Comparison of ENCODE assay signal across 16 cellular contexts in the genomic region with DNA sequence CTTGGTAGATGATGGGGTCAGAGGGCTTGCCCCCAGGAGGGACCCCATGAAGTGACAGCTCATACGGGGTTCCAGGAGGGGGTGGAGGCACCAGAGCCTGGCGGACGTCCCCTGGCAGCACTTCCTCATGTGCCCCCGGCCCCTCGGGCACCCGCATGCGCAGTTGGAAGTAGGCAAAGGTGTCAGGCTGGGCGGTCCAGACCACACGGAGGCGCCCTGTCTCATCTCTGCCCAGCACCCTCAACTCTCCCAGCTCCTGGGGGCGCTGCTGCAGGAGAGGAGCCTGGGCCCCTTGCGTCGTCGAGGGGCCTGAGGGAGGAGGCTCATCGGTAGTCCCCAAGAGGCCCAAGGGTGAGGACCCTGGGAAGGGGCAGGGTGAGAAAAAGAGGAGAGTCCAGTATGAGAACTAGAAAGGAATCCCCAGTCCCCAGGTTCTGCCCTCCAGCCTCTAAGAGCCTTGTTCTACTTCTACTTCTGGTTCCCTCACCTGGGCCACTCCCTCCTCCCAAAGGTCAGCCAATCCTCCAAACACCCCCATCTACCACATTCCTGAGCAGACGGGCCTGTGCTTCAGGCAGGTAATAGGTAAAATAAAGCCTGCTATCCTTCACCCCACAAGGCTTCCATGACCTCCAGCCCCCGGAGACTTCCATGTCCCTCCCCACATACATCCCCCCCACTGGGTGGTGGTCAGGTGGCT. TPM values are rescaled to one million over a fixed set of nuclear protein-coding genes. Genes with fewer than 3 reads are reported as not detected.
DNase-seq lines count a peak whose midpoint lies in the region; ATAC-seq and TF ChIP-seq lines count a peak whose summit lies in the region.
"Had no signal": no experiment of that assay in that cellular context is flagged by ENCODE, and none has a peak within 500 bp of the region (broad histone marks: within the 10 kb centered on the region; RNA-seq: fewer than 3 reads in every experiment).

No MANE protein-coding gene starts in this region.

- H3K36me3 Mint-ChIP-seq in Caco-2 (ENCODE audit: insufficient read depth, unreplicated experiment) (no peaks in the 10 kb centered on the region), progenitor cell of endocrine pancreas (ENCODE audit: insufficient read depth) (no peaks in the 10 kb centered on the region)

- H3K4ac ChIP-seq in IMR-90 (ENCODE audit: low read depth, low read length): no peak overlapping the region

- dilution Hi-C loops in IMR-90 (cut with HindIII; ENCODE audit: low sequenced_read_pairs, unreplicated experiment): no loop called here

- no peaks in the 10 kb centered on the region for H3K79me1 ChIP-seq in IMR-90 (ENCODE audit: low read depth in 1 of 2, low read length in 2 of 2)

- H3K56ac ChIP-seq in IMR-90 (ENCODE audit: extremely low read depth, insufficient read depth, low read length): no peak overlapping the region

- H2AK9ac ChIP-seq in IMR-90 (replicated peaks; ENCODE audit: low read depth, low read length, poor library complexity): no peak overlapping the region

- TF ChIP-seq CTCF in Caco-2 (IDR thresholded peaks at IDR 0.05; ENCODE audit: insufficient read depth in 1 of 2, low read depth in 1 of 2, low read length in 1 of 2, severe bottlenecking in 1 of 2, unreplicated experiment in 1 of 2): no peak
- TF ChIP-seq CTCF in IMR-90 (conservative IDR thresholded peaks at IDR 0.05; ENCODE audit: low read depth, low read length): no peak
- TF ChIP-seq CTCF in breast epithelium (IDR thresholded peaks at IDR 0.05): no peak
- TF ChIP-seq CTCF in progenitor cell of endocrine pancreas (IDR thresholded peaks at IDR 0.05; ENCODE audit: unreplicated experiment): no peak

- H4K8ac ChIP-seq in IMR-90 (ENCODE audit: low read depth in 2 of 2, low read length in 2 of 2): no peak overlapping the region

- POLR2A ChIA-PET in Caco-2 (lab: Charles Lee) (no interaction called here), IMR-90 (lab: Charles Lee; ENCODE audit: unreplicated experiment) (no interaction called here)

- H3K4me1 ChIP-seq in Caco-2: peaks cover 24% of the 10 kb centered on the region
- H3K4me1 ChIP-seq in IMR-90 (ENCODE audit: control insufficient read depth, insufficient read depth, low read length): peaks cover 22% of the 10 kb centered on the region
- H3K4me1 ChIP-seq in breast epithelium: no peaks in the 10 kb centered on the region

- H3K4me3 Mint-ChIP-seq in Caco-2 (ENCODE audit: unreplicated experiment) (no peak overlapping the region), progenitor cell of endocrine pancreas (ENCODE audit: low read depth) (peak overlapping the region; percentile 21)
- H3K4me3 Mint-ChIP-seq: T-helper 1 cell treated with Interleukin-12 subunit alpha and Interleukin-12 subunit beta and Interleukin-4 antibody, amounts not matched to agents 30 μg/mL and 1 μg/mL, for 36 hours had no signal

- H3K18ac ChIP-seq in IMR-90 (ENCODE audit: low read depth, low read length): no peak overlapping the region; the same call in 1 of the 2 replicates

- CTCF ChIA-PET in Caco-2 (lab: Charles Lee): no interaction called here
- CTCF ChIA-PET in IMR-90 (lab: Yijun Ruan, JAX): no interaction called here

- ATAC-seq in IMR-90 (ENCODE audit: low read depth): no peak
- no peak for ATAC-seq in GM18520 (IDR thresholded peaks at IDR 0.05; ENCODE audit: unreplicated experiment)

- H3K9me3 Mint-ChIP-seq in Caco-2 (ENCODE audit: unreplicated experiment) (no peaks in the 10 kb centered on the region), progenitor cell of endocrine pancreas (ENCODE audit: low read depth) (no peaks in the 10 kb centered on the region)
- H3K9me3 Mint-ChIP-seq: HFFc6; T-helper 1 cell treated with Interleukin-12 subunit alpha and Interleukin-12 subunit beta and Interleukin-4 antibody, amounts not matched to agents 30 μg/mL and 1 μg/mL, for 36 hours had no signal

- no peak overlapping the region for H2BK20ac ChIP-seq in IMR-90 (ENCODE audit: low read depth, low read length)

- H2BK5ac ChIP-seq in IMR-90 (ENCODE audit: low read depth, low read length, poor library complexity, severe bottlenecking): no peak overlapping the region

- BruUV-seq in Caco-2 (replicated peaks; lab: Mats Ljungman, UMichigan) (no TSS peak), IMR-90 (replicated peaks; lab: Mats Ljungman, UMichigan) (no TSS peak)

- H3K36me3 ChIP-seq in Caco-2 (ENCODE audit: control insufficient read depth, insufficient read depth, low read length) (no peaks in the 10 kb centered on the region), IMR-90 (ENCODE audit: control insufficient read depth, insufficient read depth, low read length) (no peaks in the 10 kb centered on the region), breast epithelium (no peaks in the 10 kb centered on the region)
- H3K36me3 ChIP-seq: adrenal gland, colonic mucosa had no signal

- peaks cover 33% of the 10 kb centered on the region for H3K4me1 Mint-ChIP-seq in Caco-2 (ENCODE audit: low read depth, unreplicated experiment)
- peaks cover 10% of the 10 kb centered on the region for H3K4me1 Mint-ChIP-seq in progenitor cell of endocrine pancreas (ENCODE audit: low read depth)

- H2AFZ ChIP-seq in IMR-90 (replicated peaks; ENCODE audit: low read length, poor library complexity): no peak overlapping the region

- no peak overlapping the region for H3K14ac ChIP-seq in IMR-90 (replicated peaks; ENCODE audit: low read depth, low read length)

- intact Hi-C loops in Caco-2 (cut with micrococcal nuclease; ENCODE audit: unreplicated experiment): no loop called here
- intact Hi-C loops in IMR-90 (cut with micrococcal nuclease): no loop called here
- intact Hi-C loops in breast epithelium (cut with DNase I; ENCODE audit: low total_unique reads): no loop called here

- H3K9ac ChIP-seq in IMR-90 (ENCODE audit: low read depth, low read length): no peak overlapping the region

- H4K20me1 ChIP-seq in IMR-90 (ENCODE audit: insufficient read depth, low read length): peaks cover 7% of the 10 kb centered on the region

- H3K27ac Mint-ChIP-seq in Caco-2 (ENCODE audit: unreplicated experiment): peak overlapping the region; percentile 85
- H3K27ac Mint-ChIP-seq in progenitor cell of endocrine pancreas: no peak overlapping the region
- H3K27ac Mint-ChIP-seq: HFFc6; T-helper 1 cell treated with Interleukin-12 subunit alpha and Interleukin-12 subunit beta and Interleukin-4 antibody, amounts not matched to agents 30 μg/mL and 1 μg/mL, for 36 hours had no signal

- H3K27ac ChIP-seq in IMR-90 (ENCODE audit: insufficient read depth, low read length) (no peak overlapping the region), breast epithelium (peak overlapping the region; percentile 67 to 94)
- H3K27ac ChIP-seq: colonic mucosa had no signal

- H3K9me3 ChIP-seq in Caco-2: no peaks in the 10 kb centered on the region
- no peaks in the 10 kb centered on the region for H3K9me3 ChIP-seq in IMR-90 (ENCODE audit: control insufficient read depth, insufficient read depth, low read length)
- H3K9me3 ChIP-seq in breast epithelium: no peaks in the 10 kb centered on the region
- H3K9me3 ChIP-seq: adrenal gland, colonic mucosa had no signal

- H3K27me3 Mint-ChIP-seq in Caco-2 (ENCODE audit: insufficient read depth, unreplicated experiment) (no peaks in the 10 kb centered on the region), progenitor cell of endocrine pancreas (peaks cover 35% of the 10 kb centered on the region)

- no peak overlapping the region for H4K5ac ChIP-seq in IMR-90 (ENCODE audit: low read depth, low read length)

- 100% methylated on average over 1 of the region's 17 CpGs; no CpG with 5 or more reads in 1 of the 2 experiments for WGBS in IMR-90 (ENCODE audit: extremely low coverage in 2 of 2, insufficient read length in 1 of 2), 2 experiments

- H2BK120ac ChIP-seq in IMR-90 (ENCODE audit: low read depth, low read length): no peak overlapping the region

- no peaks in the 10 kb centered on the region; the same call in 1 of the 2 replicates for H3K27me3 ChIP-seq in Caco-2 (replicated peaks; ENCODE audit: control insufficient read depth, insufficient read depth, low read length)
- peaks cover 56% of the 10 kb centered on the region for H3K27me3 ChIP-seq in IMR-90 (ENCODE audit: control insufficient read depth, insufficient read depth, low read length)
- no peaks in the 10 kb centered on the region for H3K27me3 ChIP-seq in breast epithelium
- H3K27me3 ChIP-seq: adrenal gland, colonic mucosa had no signal

- H3K4me3 ChIP-seq in Caco-2 (ENCODE audit: low read depth, low read length) (no peak overlapping the region), IMR-90 (ENCODE audit: insufficient read depth, low read depth, low read length) (no peak overlapping the region), breast epithelium (no peak overlapping the region)
- H3K4me3 ChIP-seq: adrenal gland, colonic mucosa, skin epidermis had no signal

- TF ChIP-seq RAD21 in IMR-90 (IDR thresholded peaks at IDR 0.05; ENCODE audit: low read length): no peak

- peak; percentile 64 to 70 for DNase-seq in Caco-2
- no peak for DNase-seq in IMR-90
- no peak for DNase-seq in breast epithelium (ENCODE audit: low spot score in 2 of 2)
- DNase-seq in progenitor cell of endocrine pancreas (ENCODE audit: low spot score, unreplicated experiment): no peak
- no peak for DNase-seq in NCI-H1436 treated with DMSO at 0.1 percent for 48 hours (lab: John Stamatoyannopoulos, UW)
- DNase-seq in HT-29 (ENCODE audit: low spot score): no peak
- DNase-seq in NCI-H2227 treated with DMSO at 0.1 percent for 48 hours (lab: John Stamatoyannopoulos, UW): no peak
- DNase-seq: activated CD4-positive, alpha-beta T cell treated with anti-CD3 and anti-CD28 coated beads for 4 hours; colonic mucosa; DMS 273 treated with DMSO at 0.1 percent for 48 hours had no signal

- no peak overlapping the region for H3K23ac ChIP-seq in IMR-90 (ENCODE audit: low read depth, low read length)

- in situ Hi-C loops in IMR-90 (cut with MboI; ENCODE audit: low sequenced_read_pairs): no loop called here

- H3K9me1 ChIP-seq in IMR-90 (ENCODE audit: insufficient read depth, low read length): peaks cover 14% of the 10 kb centered on the region

- no peak for TF ChIP-seq POLR2A in IMR-90 (IDR thresholded peaks at IDR 0.05; ENCODE audit: low read depth, low read length)
- TF ChIP-seq POLR2A in breast epithelium (IDR thresholded peaks at IDR 0.05): no peak

- no peak overlapping the region; the same call in 1 of the 2 replicates for H4K91ac ChIP-seq in IMR-90 (ENCODE audit: insufficient read depth, low read depth, low read length)

- H2BK15ac ChIP-seq in IMR-90 (ENCODE audit: low read depth, low read length): no peak overlapping the region

- no peak overlapping the region for H3K4me2 ChIP-seq in IMR-90 (ENCODE audit: low read depth, low read length)

- H2AK5ac ChIP-seq in IMR-90 (ENCODE audit: low read depth, low read length): peak overlapping the region; percentile 65

RNA-seq across cellular contexts. Expression of gene TNXB, which starts 23.2 kb away (rescaled TPM):
- 2.7 and 3.9 TPM in 2 replicates for total RNA-seq in Caco-2 (2022)
- under 0.01 TPM in 1 of 2 replicates, not detected in the other for total RNA-seq in IMR-90 (2012; rRNA removed)
- polyA plus RNA-seq in IMR-90 (2012; rRNA removed): 0.05 and 0.42 TPM in 2 replicates
- polyA plus RNA-seq in IMR-90 (2012; cell fraction: cytosol; rRNA removed): 0.05 and 0.15 TPM in 2 replicates
- polyA plus RNA-seq in IMR-90 (2012; cell fraction: nucleus; rRNA removed; ENCODE audit: low replicate concordance): 1.1 and 1.4 TPM in 2 replicates
- total RNA-seq in breast epithelium: 100 to 1,000 TPM in 1 of 3 donors, 10 to 100 TPM in 2; 32.9 to 109 (median 89.8) TPM
- 10.3 and 14.6 TPM in 2 replicates for total RNA-seq in progenitor cell of endocrine pancreas
- 0.03 TPM in 1 of 2 replicates, not detected in the other for total RNA-seq in HT-29 (2014; rRNA removed; shearing (Covaris generic))

RNA-seq across cellular contexts. Expression of gene ATF6B, which starts 42.1 kb away (rescaled TPM):
- total RNA-seq in Caco-2 (2022): 61.5 and 64.9 TPM in 2 replicates
- 5.3 and 7.9 TPM in 2 replicates for total RNA-seq in IMR-90 (2012; rRNA removed)
- 62.6 and 69.6 TPM in 2 replicates for polyA plus RNA-seq in IMR-90 (2012; rRNA removed)
- 53.8 and 64.7 TPM in 2 replicates for polyA plus RNA-seq in IMR-90 (2012; cell fraction: cytosol; rRNA removed)
- polyA plus RNA-seq in IMR-90 (2012; cell fraction: nucleus; rRNA removed; ENCODE audit: low replicate concordance): 85.2 and 131 TPM in 2 replicates
- total RNA-seq in breast epithelium: 10 to 100 TPM; 37.0 to 44.8 (median 43.6) TPM
- total RNA-seq in progenitor cell of endocrine pancreas: 89.4 and 95.0 TPM in 2 replicates
- total RNA-seq in HT-29 (2014; rRNA removed; shearing (Covaris generic)): 55.7 and 60.0 TPM in 2 replicates

RNA-seq across cellular contexts. Expression of gene FKBPL, which starts 44.2 kb away (rescaled TPM):
- 8.9 and 9.1 TPM in 2 replicates for total RNA-seq in Caco-2 (2022)
- total RNA-seq in IMR-90 (2012; rRNA removed): 5.8 and 5.9 TPM in 2 replicates
- 3.4 and 3.6 TPM in 2 replicates for polyA plus RNA-seq in IMR-90 (2012; rRNA removed)
- 2.6 and 3.3 TPM in 2 replicates for polyA plus RNA-seq in IMR-90 (2012; cell fraction: cytosol; rRNA removed)
- polyA plus RNA-seq in IMR-90 (2012; cell fraction: nucleus; rRNA removed; ENCODE audit: low replicate concordance): 1.2 and 1.6 TPM in 2 replicates
- 1 to 10 TPM; 2.6 to 4.1 (median 2.7) TPM for total RNA-seq in breast epithelium
- total RNA-seq in progenitor cell of endocrine pancreas: 8.4 and 8.7 TPM in 2 replicates
- total RNA-seq in HT-29 (2014; rRNA removed; shearing (Covaris generic)): 5.2 and 7.4 TPM in 2 replicates

RNA-seq across cellular contexts. Expression of gene CYP21A2, which starts 47.7 kb away (rescaled TPM):
- total RNA-seq in Caco-2 (2022) (not detected in 2 replicates), IMR-90 (2012; rRNA removed) (not detected in 2 replicates), breast epithelium (10 to 100 TPM in 1 of 3 donors, 1 to 10 TPM in 1, not detected in 1; 1.6 to 14.1 TPM), progenitor cell of endocrine pancreas (0.38 and 0.67 TPM in 2 replicates)
- polyA plus RNA-seq in IMR-90 (2012; rRNA removed): 0.03 and 0.10 TPM in 2 replicates
- 0.05 and 0.09 TPM in 2 replicates for polyA plus RNA-seq in IMR-90 (2012; cell fraction: cytosol; rRNA removed)
- polyA plus RNA-seq in IMR-90 (2012; cell fraction: nucleus; rRNA removed; ENCODE audit: low replicate concordance): 0.68 and 1.3 TPM in 2 replicates
- not detected in 2 replicates for total RNA-seq in HT-29 (2014; rRNA removed; shearing (Covaris generic))
- total RNA-seq: epithelial cell of proximal tubule had no signal

Comparison
In these comparisons a context has a peak if more than half of its experiments do, and no peak if none do; other contexts are left out.
1. DNase-seq: peak in Caco-2 (2 of 2); none in IMR-90 (single experiment), breast epithelium (0 of 2), progenitor cell of endocrine pancreas (single experiment), NCI-H1436 treated with DMSO at 0.1 percent for 48 hours (single experiment), HT-29 (single experiment) and NCI-H2227 treated with DMSO at 0.1 percent for 48 hours (single experiment).